10 cellular contexts compared by ENCODE assay signal in genomic region chr10:104680467-104681401, GRCh38. TPM values are rescaled to one million over a fixed set of nuclear protein-coding genes. Genes with fewer than 3 reads are reported as not detected.
DNase-seq lines count a peak whose midpoint lies in the region; ATAC-seq and TF ChIP-seq lines count a peak whose summit lies in the region.
"Had no signal": no experiment of that assay in that cellular context is flagged by ENCODE, and none has a peak within 500 bp of the region (broad histone marks: within the 10 kb centered on the region; RNA-seq: fewer than 3 reads in every experiment).

No MANE protein-coding gene starts in this region.

- H3K27me3 ChIP-seq in gastroesophageal sphincter = peaks cover 19% of the 10 kb centered on the region

- TF ChIP-seq CTCF in HEK293 (tag by site-specific recombination; IDR thresholded peaks at IDR 0.05) (no peak), gastroesophageal sphincter (IDR thresholded peaks at IDR 0.05) (no peak)

- ATAC-seq in sciatic nerve (peak; percentile 46), HG02884 (IDR thresholded peaks at IDR 0.05; ENCODE audit: unreplicated experiment) (no peak), gastroesophageal sphincter (no peak), HG03457 (IDR thresholded peaks at IDR 0.05; ENCODE audit: unreplicated experiment) (no peak)

- H3K36me3 ChIP-seq in HEK293 (ENCODE audit: control insufficient read depth in 2 of 2, insufficient read depth in 1 of 2, low read length in 2 of 2) (no peaks in the 10 kb centered on the region), gastroesophageal sphincter (no peaks in the 10 kb centered on the region)

- no peak for TF ChIP-seq EP300 in gastroesophageal sphincter (IDR thresholded peaks at IDR 0.05)

- CTCF ChIA-PET in HEK293 (lab: Yijun Ruan, JAX) = no interaction called here

- WGBS in gastroesophageal sphincter (ENCODE audit: low coverage in 1 of 2), 2 donors = 40% methylated on average over 5 of the region's 35 CpGs; no CpG with 5 or more reads in 1 of the 2 donors

- POLR2A ChIA-PET in HEK293 (lab: Yijun Ruan, JAX) = no interaction called here

- TF ChIP-seq POLR2A in gastroesophageal sphincter (IDR thresholded peaks at IDR 0.05) = no peak

- H3K4me3 ChIP-seq in HEK293 (ENCODE audit: low read depth, low read length) (no peak overlapping the region), gastroesophageal sphincter (peak overlapping the region in 1 of 2 donors; percentile 43)

- no peaks in the 10 kb centered on the region for H3K9me3 ChIP-seq in HEK293 (ENCODE audit: control insufficient read depth, insufficient read depth, low read depth, low read length)
- H3K9me3 ChIP-seq in gastroesophageal sphincter = no peaks in the 10 kb centered on the region

- DNase-seq in caudate nucleus (lab: John Stamatoyannopoulos, UW) = peak in 55 of 61 donors; percentile 19 to 84 (median 60)
- peak; percentile 80 for DNase-seq in inferior parietal cortex (ENCODE audit: extremely low spot score)
- DNase-seq in sciatic nerve (ENCODE audit: low spot score) = no peak
- DNase-seq in NOMO-1 (lab: John Stamatoyannopoulos, UW; ENCODE audit: unreplicated experiment in 2 of 2) = no peak
- DNase-seq: DND-41, SHP77 had no signal

- H3K4me1 ChIP-seq in HEK293 (ENCODE audit: control insufficient read depth, insufficient read depth, low read length) (no peaks in the 10 kb centered on the region), gastroesophageal sphincter (peaks cover 0 to 9% (median 0%) of the 10 kb centered on the region in 3 donors)

- intact Hi-C loops in sciatic nerve (cut with DNase I) = no loop called here

- H3K27ac ChIP-seq in HEK293 (ENCODE audit: extremely low read depth, low read depth, low read length) (no peak overlapping the region), caudate nucleus (ENCODE audit: low read depth, low read length) (peak overlapping the region; percentile 75), gastroesophageal sphincter (no peak overlapping the region)

TF ChIP-seq in HEK293, 187 proteins besides CTCF, POLR2A, EP300 and RAD21:
- TF ChIP-seq ZFHX2 (tag by site-specific recombination; conservative IDR thresholded peaks at IDR 0.05) (peak; percentile 41), SALL2 (tag by site-specific recombination; IDR thresholded peaks at IDR 0.05; ENCODE audit: borderline replicate concordance) (no peak), ZNF335 (tag by site-specific recombination; conservative IDR thresholded peaks at IDR 0.05) (peak; percentile 38; the same call in 1 of the 2 replicates), EGR2 (tag by site-specific recombination; IDR thresholded peaks at IDR 0.05; ENCODE audit: low read depth) (0 out of 2 replicates have a peak, but pooled peaks have one; percentile 22)

RNA-seq across cellular contexts. Expression of gene SORCS3, which starts 39.6 kb away (rescaled TPM):
- total RNA-seq in sciatic nerve = 3.6 TPM
- 1 to 10 TPM in 1 of 4 donors, under 1 TPM in 2, not detected in 1; 0.31 to 1.3 (median 0.69) TPM for total RNA-seq in gastroesophageal sphincter

Comparison
In these comparisons a context has a peak if more than half of its experiments do, and no peak if none do; other contexts are left out.
1. DNase-seq: peak in caudate nucleus (55 of 61) and inferior parietal cortex (single experiment); none in sciatic nerve (single experiment) and NOMO-1 (0 of 2).